Comparison of ENCODE assay signal across 18 cellular contexts in genomic region chr6:111717621-111718020, GRCh38.
"Had no signal": no experiment of that assay in that cellular context is flagged by ENCODE, and none has a peak within 500 bp of the region (broad histone marks: within the 10 kb centered on the region; RNA-seq: fewer than 3 reads in every experiment).

No MANE protein-coding gene starts in this region.

- H3K27ac ChIP-seq: heart left ventricle, prostate gland, right lobe of liver, stomach, testis had no signal

- H3K36me3 ChIP-seq: prostate gland, right lobe of liver had no signal

- H3K4me3 ChIP-seq: heart left ventricle, prostate gland, right lobe of liver, smooth muscle cell, stomach, testis, upper lobe of left lung had no signal

- H3K4me2 ChIP-seq: smooth muscle cell had no signal

- DNase-seq: activated CD4-positive, alpha-beta T cell treated with anti-CD3 and anti-CD28 coated beads, Interleukin-2, amount 50 U/mL, for 4 hours; activated CD8-positive, alpha-beta memory T cell treated with anti-CD3 and anti-CD28 coated beads, Interleukin-2, amount 50 U/mL, for 48 hours; activated naive CD8-positive, alpha-beta T cell treated with anti-CD3 and anti-CD28 coated beads, Interleukin-2, amount 10 ng/mL, durations not matched to agents 7 days and 5 days; heart left ventricle; mammary epithelial cell; naive thymus-derived CD8-positive, alpha-beta T cell; right lobe of liver; stimulated activated CD4-positive, alpha-beta T cell treated with anti-CD3 and anti-CD28 coated beads, Interleukin-4, amount 100 ng/mL, for 4 hours; stimulated activated CD8-positive, alpha-beta memory T cell treated with anti-CD3 and anti-CD28 coated beads, Interleukin-4, amount 100 ng/mL, for 48 hours; stomach; SW 1271; testis had no signal

- H3K27ac Mint-ChIP-seq: activated naive CD8-positive, alpha-beta T cell treated with anti-CD3 and anti-CD28 coated beads, Interleukin-2, amount 10 ng/mL, durations not matched to agents 7 days and 5 days; dendritic cell treated with granulocyte-macrophage colony-stimulating factor and Interleukin-4, amounts not matched to agents 40 ng/mL and 50 ng/mL, for 4 days had no signal

- H3K9me3 ChIP-seq: heart left ventricle, prostate gland, right lobe of liver, stomach, testis, upper lobe of left lung had no signal

- H3K27me3 Mint-ChIP-seq: activated naive CD8-positive, alpha-beta T cell treated with anti-CD3 and anti-CD28 coated beads, Interleukin-2, amount 10 ng/mL, durations not matched to agents 7 days and 5 days; dendritic cell treated with granulocyte-macrophage colony-stimulating factor and Interleukin-4, amounts not matched to agents 40 ng/mL and 50 ng/mL, for 4 days; naive thymus-derived CD8-positive, alpha-beta T cell had no signal

- FAIRE-seq: frontal cortex, islet of Langerhans had no signal

- H3K4me3 Mint-ChIP-seq: activated naive CD8-positive, alpha-beta T cell treated with anti-CD3 and anti-CD28 coated beads, Interleukin-2, amount 10 ng/mL, durations not matched to agents 7 days and 5 days; dendritic cell treated with granulocyte-macrophage colony-stimulating factor and Interleukin-4, amounts not matched to agents 40 ng/mL and 50 ng/mL, for 4 days had no signal

- H3K9me3 Mint-ChIP-seq: activated naive CD8-positive, alpha-beta T cell treated with anti-CD3 and anti-CD28 coated beads, Interleukin-2, amount 10 ng/mL, durations not matched to agents 7 days and 5 days; dendritic cell treated with granulocyte-macrophage colony-stimulating factor and Interleukin-4, amounts not matched to agents 40 ng/mL and 50 ng/mL, for 4 days; naive thymus-derived CD8-positive, alpha-beta T cell had no signal

- H3K27me3 ChIP-seq: heart left ventricle, right lobe of liver, stomach, testis, upper lobe of left lung had no signal

- ATAC-seq: heart left ventricle; naive thymus-derived CD8-positive, alpha-beta T cell had no signal

- H3K4me1 ChIP-seq: prostate gland, testis had no signal
